In genomic region chr2:241738040-241738686, GRCh38 we compare ENCODE assay signal across 22 cellular contexts. TPM values are rescaled to one million over a fixed set of nuclear protein-coding genes. Genes with fewer than 3 reads are reported as not detected.
"Had no signal": no experiment of that assay in that cellular context is flagged by ENCODE, and none has a peak within 500 bp of the region (broad histone marks: within the 10 kb centered on the region; RNA-seq: fewer than 3 reads in every experiment).

No MANE protein-coding gene starts in this region.

- H3K9me3 ChIP-seq: adrenal gland, lower lobe of right lung, prostate gland, right atrium auricular region, testis, upper lobe of right lung had no signal

- H3K36me3 Mint-ChIP-seq: naive thymus-derived CD8-positive, alpha-beta T cell had no signal

- H3K4me3 ChIP-seq: adrenal gland, lower lobe of right lung, prostate gland, right atrium auricular region, skin epidermis, testis, upper lobe of right lung had no signal

- H3K4me3 Mint-ChIP-seq: activated T-cell treated with anti-CD3 and anti-CD28 coated beads, Interleukin-2, amount 50 U/mL, for 72 hours had no signal

- H3K27me3 Mint-ChIP-seq: naive thymus-derived CD8-positive, alpha-beta T cell had no signal

- H3K9me3 Mint-ChIP-seq: activated naive CD4-positive, alpha-beta T cell treated with anti-CD3 and anti-CD28 coated beads, Interleukin-2, amount 50 U/mL, for 72 hours; activated T-cell treated with anti-CD3 and anti-CD28 coated beads, Interleukin-2, amount 50 U/mL, for 72 hours; naive thymus-derived CD8-positive, alpha-beta T cell had no signal

- ATAC-seq: activated naive CD4-positive, alpha-beta T cell treated with anti-CD3 and anti-CD28 coated beads, Interleukin-2, amount 50 U/mL, for 72 hours; activated T-cell treated with anti-CD3 and anti-CD28 coated beads, Interleukin-2, amount 50 U/mL, for 72 hours; left colon; lower lobe of right lung; naive thymus-derived CD8-positive, alpha-beta T cell; upper lobe of right lung had no signal

- H3K4me1 ChIP-seq: prostate gland had no signal

- DNase-seq: activated CD4-positive, CD25-positive, alpha-beta regulatory T cell treated with anti-CD3 and anti-CD28 coated beads, Interleukin-2, amount 50 U/mL, for 72 hours; activated gamma-delta T cell treated with Interleukin-2 at 50 U/mL for 16 hours; activated T-cell treated with anti-CD3 and anti-CD28 coated beads, Interleukin-2, amount 50 U/mL, for 72 hours; adrenal gland; foreskin fibroblast; glutamatergic neuron; hypothalamus; islet precursor cell; left colon; lower lobe of right lung; naive thymus-derived CD8-positive, alpha-beta T cell; stimulated activated CD4-positive, alpha-beta T cell treated with anti-CD3 and anti-CD28 coated beads, Interleukin-4, amount 100 ng/mL, for 1 hour; testis; upper lobe of right lung had no signal

- H3K36me3 ChIP-seq: adrenal gland, prostate gland, right atrium auricular region, upper lobe of right lung had no signal

- H3K27me3 ChIP-seq: adrenal gland, right atrium auricular region, testis, upper lobe of right lung had no signal

- H3K27ac ChIP-seq: adrenal gland, lower lobe of right lung, prostate gland, right atrium auricular region, skin epidermis, testis, upper lobe of right lung had no signal

RNA-seq across cellular contexts. Expression of gene GAL3ST2, which starts 38.5 kb away (rescaled TPM):
- total RNA-seq: astrocyte; bronchial epithelial cell; dermis microvascular lymphatic vessel endothelial cell; lower lobe of right lung; mesenteric fat pad; naive thymus-derived CD8-positive, alpha-beta T cell; upper lobe of right lung had no signal
- polyA plus RNA-seq: naive thymus-derived CD8-positive, alpha-beta T cell had no signal
